18 cellular contexts compared by ENCODE assay signal in genomic region chr5:103690676-103691075, GRCh38.
DNase-seq lines count a peak whose midpoint lies in the region; ATAC-seq and TF ChIP-seq lines count a peak whose summit lies in the region.
"Had no signal": no experiment of that assay in that cellular context is flagged by ENCODE, and none has a peak within 500 bp of the region (broad histone marks: within the 10 kb centered on the region; RNA-seq: fewer than 3 reads in every experiment).

No MANE protein-coding gene starts in this region.

- no peak overlapping the region for H3K4me3 ChIP-seq in astrocyte of the cerebellum (ENCODE audit: low read depth, low read length)
- H3K4me3 ChIP-seq: GM23248, K562 had no signal

- H3K4me3 Mint-ChIP-seq in stimulated activated memory B cell treated with anti-CD40 and anti-IgM and Interleukin-4, amounts not matched to agents 10 μg/mL and 1 μg/mL and 100 μg/mL, for 72 hours = no peak overlapping the region
- H3K4me3 Mint-ChIP-seq: CD4-positive, alpha-beta memory T cell; T-helper 1 cell treated with Interleukin-12 subunit alpha and Interleukin-12 subunit beta and Interleukin-4 antibody, amounts not matched to agents 30 μg/mL and 1 μg/mL, for 36 hours had no signal

- H3K27me3 Mint-ChIP-seq in stimulated activated memory B cell treated with anti-CD40 and anti-IgM and Interleukin-4, amounts not matched to agents 10 μg/mL and 1 μg/mL and 100 μg/mL, for 72 hours = no peaks in the 10 kb centered on the region
- H3K27me3 Mint-ChIP-seq: CD4-positive, alpha-beta memory T cell had no signal

- in situ Hi-C loops in astrocyte of the cerebellum (cut with HindIII; ENCODE audit: low sequenced_read_pairs) = no loop called here

- H3K27ac Mint-ChIP-seq in stimulated activated memory B cell treated with anti-CD40 and anti-IgM and Interleukin-4, amounts not matched to agents 10 μg/mL and 1 μg/mL and 100 μg/mL, for 72 hours = no peak overlapping the region
- H3K27ac Mint-ChIP-seq: CD4-positive, alpha-beta memory T cell; T-helper 1 cell treated with Interleukin-12 subunit alpha and Interleukin-12 subunit beta and Interleukin-4 antibody, amounts not matched to agents 30 μg/mL and 1 μg/mL, for 36 hours had no signal

- H3K9me3 Mint-ChIP-seq in stimulated activated memory B cell treated with anti-CD40 and anti-IgM and Interleukin-4, amounts not matched to agents 10 μg/mL and 1 μg/mL and 100 μg/mL, for 72 hours = no peaks in the 10 kb centered on the region
- H3K9me3 Mint-ChIP-seq: T-helper 1 cell treated with Interleukin-12 subunit alpha and Interleukin-12 subunit beta and Interleukin-4 antibody, amounts not matched to agents 30 μg/mL and 1 μg/mL, for 36 hours had no signal

- TF ChIP-seq CTCF in astrocyte of the cerebellum (IDR thresholded peaks at IDR 0.05; ENCODE audit: low read depth, low read length, missing control alignments) = no peak

- no peaks in the 10 kb centered on the region for H3K36me3 Mint-ChIP-seq in stimulated activated memory B cell treated with anti-CD40 and anti-IgM and Interleukin-4, amounts not matched to agents 10 μg/mL and 1 μg/mL and 100 μg/mL, for 72 hours
- H3K36me3 Mint-ChIP-seq: CD4-positive, alpha-beta memory T cell had no signal

- DNase-seq in DMS53 (lab: John Stamatoyannopoulos, UW) (peak; percentile 5), DMS53 treated with DMSO at 0.1 percent for 48 hours (lab: John Stamatoyannopoulos, UW; ENCODE audit: unreplicated experiment) (no peak), NCI-H1436 (lab: John Stamatoyannopoulos, UW) (peak; percentile 48), NCI-H2227 (lab: John Stamatoyannopoulos, UW; ENCODE audit: unreplicated experiment) (peak; percentile 61), astrocyte of the cerebellum (ENCODE audit: low read depth) (peak; percentile 50), MV-4-11 (lab: John Stamatoyannopoulos, UW) (no peak), RKO (ENCODE audit: low spot score) (no peak)
- DNase-seq: 8988T; BE2C; CD4-positive, alpha-beta memory T cell; GF-D8; GM23248; NCI-H1048; NCI-H510A treated with DMSO at 0.1 percent for 48 hours; SHP77 had no signal

- ATAC-seq in stimulated activated memory B cell treated with anti-CD40 and anti-IgM and Interleukin-4, amounts not matched to agents 10 μg/mL and 1 μg/mL and 100 μg/mL, for 72 hours = no peak
- ATAC-seq: K562 had no signal

- H3K4me1 Mint-ChIP-seq in stimulated activated memory B cell treated with anti-CD40 and anti-IgM and Interleukin-4, amounts not matched to agents 10 μg/mL and 1 μg/mL and 100 μg/mL, for 72 hours = no peaks in the 10 kb centered on the region
- H3K4me1 Mint-ChIP-seq: CD4-positive, alpha-beta memory T cell had no signal

Comparison
In these comparisons a context has a peak if more than half of its experiments do, and no peak if none do; other contexts are left out.
1. DNase-seq: peak in DMS53 (single experiment), NCI-H1436 (single experiment), NCI-H2227 (single experiment) and astrocyte of the cerebellum (single experiment); none in DMS53 treated with DMSO at 0.1 percent for 48 hours (single experiment), MV-4-11 (single experiment) and RKO (single experiment).